1 cellular context compared by ENCODE assay signal in genomic region chr7:130356760-130357611, GRCh38.
TF ChIP-seq lines count a peak whose summit lies in the region.

No MANE protein-coding gene starts in this region.

TF ChIP-seq in HEK293, 187 proteins besides CTCF, POLR2A, EP300 and RAD21 (continued from another document and continues in another):
- TF ChIP-seq ZNF639 (tag by site-specific recombination; IDR thresholded peaks at IDR 0.05) = peak; percentile 16; the same call in 1 of the 2 replicates
- no peak for TF ChIP-seq ZBTB48 (tag by site-specific recombination; IDR thresholded peaks at IDR 0.05)
- no peak for TF ChIP-seq ZNF302 (tag by site-specific recombination; IDR thresholded peaks at IDR 0.05; ENCODE audit: low read depth)
- TF ChIP-seq ZNF555 (tag by site-specific recombination; conservative IDR thresholded peaks at IDR 0.05) = no peak
- TF ChIP-seq GLI2 (tag by site-specific recombination; IDR thresholded peaks at IDR 0.05; ENCODE audit: borderline replicate concordance, low read depth) = no peak
- TF ChIP-seq ZNF155 (tag by site-specific recombination; IDR thresholded peaks at IDR 0.05) = no peak
- no peak for TF ChIP-seq ZNF747 (tag by site-specific recombination; IDR thresholded peaks at IDR 0.05)
- no peak for TF ChIP-seq ZNF362 (tag by site-specific recombination; IDR thresholded peaks at IDR 0.05)
- 0 out of 2 replicates have a peak, but pooled peaks have one; percentile 12 for TF ChIP-seq ZSCAN23 (tag by site-specific recombination; IDR thresholded peaks at IDR 0.05)
- peak; percentile 82 for TF ChIP-seq ZNF335 (tag by site-specific recombination; conservative IDR thresholded peaks at IDR 0.05)
- TF ChIP-seq ZNF626 (tag by site-specific recombination; IDR thresholded peaks at IDR 0.05) = no peak
- no peak for TF ChIP-seq ZNF366 (tag by site-specific recombination; conservative IDR thresholded peaks at IDR 0.05)
- TF ChIP-seq ZNF174 (tag by site-specific recombination; IDR thresholded peaks at IDR 0.05) = no peak
- TF ChIP-seq ZNF621 (tag by site-specific recombination; IDR thresholded peaks at IDR 0.05) = no peak
- peak; percentile 72 for TF ChIP-seq PRDM10 (tag by site-specific recombination; IDR thresholded peaks at IDR 0.05)
- TF ChIP-seq, protein P1, sequence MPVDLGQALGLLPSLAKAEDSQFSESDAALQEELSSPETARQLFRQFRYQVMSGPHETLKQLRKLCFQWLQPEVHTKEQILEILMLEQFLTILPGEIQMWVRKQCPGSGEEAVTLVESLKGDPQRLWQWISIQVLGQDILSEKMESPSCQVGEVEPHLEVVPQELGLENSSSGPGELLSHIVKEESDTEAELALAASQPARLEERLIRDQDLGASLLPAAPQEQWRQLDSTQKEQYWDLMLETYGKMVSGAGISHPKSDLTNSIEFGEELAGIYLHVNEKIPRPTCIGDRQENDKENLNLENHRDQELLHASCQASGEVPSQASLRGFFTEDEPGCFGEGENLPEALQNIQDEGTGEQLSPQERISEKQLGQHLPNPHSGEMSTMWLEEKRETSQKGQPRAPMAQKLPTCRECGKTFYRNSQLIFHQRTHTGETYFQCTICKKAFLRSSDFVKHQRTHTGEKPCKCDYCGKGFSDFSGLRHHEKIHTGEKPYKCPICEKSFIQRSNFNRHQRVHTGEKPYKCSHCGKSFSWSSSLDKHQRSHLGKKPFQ (tag by site-specific recombination; IDR thresholded peaks at IDR 0.05) = no peak
- TF ChIP-seq PRDM2 (tag by site-specific recombination; IDR thresholded peaks at IDR 0.05; ENCODE audit: borderline replicate concordance) = no peak
- no peak for TF ChIP-seq BCL11A (tag by site-specific recombination; IDR thresholded peaks at IDR 0.05; ENCODE audit: low read depth)
- TF ChIP-seq SP3 (tag by site-specific recombination; IDR thresholded peaks at IDR 0.05) = peak; percentile 18; the same call in 1 of the 2 replicates
- no peak for TF ChIP-seq ZNF214 (tag by site-specific recombination; IDR thresholded peaks at IDR 0.05; ENCODE audit: borderline replicate concordance)
- TF ChIP-seq, protein P2, sequence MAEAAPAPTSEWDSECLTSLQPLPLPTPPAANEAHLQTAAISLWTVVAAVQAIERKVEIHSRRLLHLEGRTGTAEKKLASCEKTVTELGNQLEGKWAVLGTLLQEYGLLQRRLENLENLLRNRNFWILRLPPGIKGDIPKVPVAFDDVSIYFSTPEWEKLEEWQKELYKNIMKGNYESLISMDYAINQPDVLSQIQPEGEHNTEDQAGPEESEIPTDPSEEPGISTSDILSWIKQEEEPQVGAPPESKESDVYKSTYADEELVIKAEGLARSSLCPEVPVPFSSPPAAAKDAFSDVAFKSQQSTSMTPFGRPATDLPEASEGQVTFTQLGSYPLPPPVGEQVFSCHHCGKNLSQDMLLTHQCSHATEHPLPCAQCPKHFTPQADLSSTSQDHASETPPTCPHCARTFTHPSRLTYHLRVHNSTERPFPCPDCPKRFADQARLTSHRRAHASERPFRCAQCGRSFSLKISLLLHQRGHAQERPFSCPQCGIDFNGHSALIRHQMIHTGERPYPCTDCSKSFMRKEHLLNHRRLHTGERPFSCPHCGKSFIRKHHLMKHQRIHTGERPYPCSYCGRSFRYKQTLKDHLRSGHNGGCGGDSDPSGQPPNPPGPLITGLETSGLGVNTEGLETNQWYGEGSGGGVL (tag by site-specific recombination; IDR thresholded peaks at IDR 0.05) = peak; percentile 58
- TF ChIP-seq YY2 (tag by site-specific recombination; IDR thresholded peaks at IDR 0.05) = no peak
- TF ChIP-seq ZNF202 (tag by site-specific recombination; IDR thresholded peaks at IDR 0.05; ENCODE audit: borderline replicate concordance) = no peak
- no peak for TF ChIP-seq ZNF169 (tag by site-specific recombination; IDR thresholded peaks at IDR 0.05)
- no peak for TF ChIP-seq ZNF623 (tag by site-specific recombination; IDR thresholded peaks at IDR 0.05)
- 0 out of 2 replicates have a peak, but pooled peaks have one; percentile 36 for TF ChIP-seq ZNF324 (tag by site-specific recombination; IDR thresholded peaks at IDR 0.05)
- TF ChIP-seq ZNF76 (tag by site-specific recombination; IDR thresholded peaks at IDR 0.05; ENCODE audit: borderline replicate concordance, low read depth) = no peak
- TF ChIP-seq ZNF544 (tag by site-specific recombination; IDR thresholded peaks at IDR 0.05) = no peak
- TF ChIP-seq, protein P3, sequence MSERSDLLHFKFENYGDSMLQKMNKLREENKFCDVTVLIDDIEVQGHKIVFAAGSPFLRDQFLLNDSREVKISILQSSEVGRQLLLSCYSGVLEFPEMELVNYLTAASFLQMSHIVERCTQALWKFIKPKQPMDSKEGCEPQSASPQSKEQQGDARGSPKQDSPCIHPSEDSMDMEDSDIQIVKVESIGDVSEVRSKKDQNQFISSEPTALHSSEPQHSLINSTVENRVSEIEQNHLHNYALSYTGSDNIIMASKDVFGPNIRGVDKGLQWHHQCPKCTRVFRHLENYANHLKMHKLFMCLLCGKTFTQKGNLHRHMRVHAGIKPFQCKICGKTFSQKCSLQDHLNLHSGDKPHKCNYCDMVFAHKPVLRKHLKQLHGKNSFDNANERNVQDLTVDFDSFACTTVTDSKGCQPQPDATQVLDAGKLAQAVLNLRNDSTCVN (tag by site-specific recombination; optimal IDR thresholded peaks at IDR 0.05) = peak; percentile 6
- 0 out of 2 replicates have a peak, but pooled peaks have one; percentile 30 for TF ChIP-seq ZXDB (tag by site-specific recombination; IDR thresholded peaks at IDR 0.05)
- TF ChIP-seq, protein P4, sequence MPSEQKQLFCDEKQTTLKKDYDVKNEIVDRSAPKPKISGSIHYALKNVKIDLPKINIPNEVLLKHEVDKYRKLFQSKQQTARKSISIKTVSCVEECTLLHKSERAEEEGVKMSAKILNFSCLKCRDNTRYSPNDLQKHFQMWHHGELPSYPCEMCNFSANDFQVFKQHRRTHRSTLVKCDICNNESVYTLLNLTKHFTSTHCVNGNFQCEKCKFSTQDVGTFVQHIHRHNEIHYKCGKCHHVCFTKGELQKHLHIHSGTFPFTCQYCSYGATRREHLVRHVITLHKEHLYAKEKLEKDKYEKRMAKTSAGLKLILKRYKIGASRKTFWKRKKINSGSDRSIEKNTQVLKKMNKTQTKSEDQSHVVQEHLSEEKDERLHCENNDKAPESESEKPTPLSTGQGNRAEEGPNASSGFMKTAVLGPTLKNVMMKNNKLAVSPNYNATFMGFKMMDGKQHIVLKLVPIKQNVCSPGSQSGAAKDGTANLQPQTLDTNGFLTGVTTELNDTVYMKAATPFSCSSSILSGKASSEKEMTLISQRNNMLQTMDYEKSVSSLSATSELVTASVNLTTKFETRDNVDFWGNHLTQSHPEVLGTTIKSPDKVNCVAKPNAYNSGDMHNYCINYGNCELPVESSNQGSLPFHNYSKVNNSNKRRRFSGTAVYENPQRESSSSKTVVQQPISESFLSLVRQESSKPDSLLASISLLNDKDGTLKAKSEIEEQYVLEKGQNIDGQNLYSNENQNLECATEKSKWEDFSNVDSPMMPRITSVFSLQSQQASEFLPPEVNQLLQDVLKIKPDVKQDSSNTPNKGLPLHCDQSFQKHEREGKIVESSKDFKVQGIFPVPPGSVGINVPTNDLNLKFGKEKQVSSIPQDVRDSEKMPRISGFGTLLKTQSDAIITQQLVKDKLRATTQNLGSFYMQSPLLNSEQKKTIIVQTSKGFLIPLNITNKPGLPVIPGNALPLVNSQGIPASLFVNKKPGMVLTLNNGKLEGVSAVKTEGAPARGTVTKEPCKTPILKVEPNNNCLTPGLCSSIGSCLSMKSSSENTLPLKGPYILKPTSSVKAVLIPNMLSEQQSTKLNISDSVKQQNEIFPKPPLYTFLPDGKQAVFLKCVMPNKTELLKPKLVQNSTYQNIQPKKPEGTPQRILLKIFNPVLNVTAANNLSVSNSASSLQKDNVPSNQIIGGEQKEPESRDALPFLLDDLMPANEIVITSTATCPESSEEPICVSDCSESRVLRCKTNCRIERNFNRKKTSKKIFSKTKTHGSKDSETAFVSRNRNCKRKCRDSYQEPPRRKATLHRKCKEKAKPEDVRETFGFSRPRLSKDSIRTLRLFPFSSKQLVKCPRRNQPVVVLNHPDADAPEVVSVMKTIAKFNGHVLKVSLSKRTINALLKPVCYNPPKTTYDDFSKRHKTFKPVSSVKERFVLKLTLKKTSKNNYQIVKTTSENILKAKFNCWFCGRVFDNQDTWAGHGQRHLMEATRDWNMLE (tag by site-specific recombination; conservative IDR thresholded peaks at IDR 0.05; ENCODE audit: low read depth) = no peak
- TF ChIP-seq YY1 (tag by site-specific recombination; IDR thresholded peaks at IDR 0.05) = no peak
